ENCODE assay signal across 9 cellular contexts in genomic region chr21:44932366-44933181, GRCh38. TPM values are rescaled to one million over a fixed set of nuclear protein-coding genes. Genes with fewer than 3 reads are reported as not detected.
DNase-seq lines count a peak whose midpoint lies in the region; ATAC-seq and TF ChIP-seq lines count a peak whose summit lies in the region.
"Had no signal": no experiment of that assay in that cellular context is flagged by ENCODE, and none has a peak within 500 bp of the region (broad histone marks: within the 10 kb centered on the region; RNA-seq: fewer than 3 reads in every experiment).

No MANE protein-coding gene starts in this region.

- H3K9me3 ChIP-seq in heart right ventricle (peaks cover 0 to 4% (median 0%) of the 10 kb centered on the region in 11 donors), MG63 (no peaks in the 10 kb centered on the region)

- DNase-seq in GM10248 (ENCODE audit: extremely low spot score) (peak; percentile 83), NOMO-1 treated with DMSO at 0.1 percent for 48 hours (lab: John Stamatoyannopoulos, UW; ENCODE audit: unreplicated experiment) (peak; percentile 25), activated gamma-delta T cell (lab: John Stamatoyannopoulos, UW) (peak; percentile 47), heart right ventricle (peak in 1 of 2 donors; percentile 65), MG63 (no peak)

- intact Hi-C loops in heart right ventricle (cut with DNase I): loop anchor here (2.0 to 10.0 kb wide), 7 partner anchors 36 to 135 kb away; partner anchors contain the start of genes UBE2G2 (in 6 of the 10) and SUMO3 (in 2 of the 10)

- H3K27ac ChIP-seq in heart right ventricle: peak overlapping the region in 3 of 10 donors; percentile 15 to 96 (median 26)
- H3K27ac ChIP-seq in skin epidermis: peak overlapping the region in 19 of 21 experiments; percentile 1 to 99 (median 65)

- H3K36me3 ChIP-seq in heart right ventricle (no peaks in the 10 kb centered on the region), MG63 (no peaks in the 10 kb centered on the region; the same call in 1 of the 2 replicates)

- WGBS in heart right ventricle, 2 donors: 2 to 3% methylated on average over 63 to 72 of the region's 72 CpGs

- TF ChIP-seq CTCF in GM10248 (IDR thresholded peaks at IDR 0.05; ENCODE audit: control extremely low read depth, extremely low read depth, low read depth, missing control alignments) (peak; percentile 81), heart right ventricle (IDR thresholded peaks at IDR 0.05) (peak; percentile 36 to 76 (median 62))

- H3K27me3 ChIP-seq in heart right ventricle (peaks cover 13 to 71% (median 41%) of the 10 kb centered on the region in 7 donors), MG63 (peaks cover 12% of the 10 kb centered on the region; the same call in 1 of the 2 replicates)

- peaks cover 12 to 56% (median 25%) of the 10 kb centered on the region in 9 donors for H3K4me1 ChIP-seq in heart right ventricle

- peak; percentile 34 to 72 (median 54) for ATAC-seq in heart right ventricle
- no peak for ATAC-seq in HG02884 (IDR thresholded peaks at IDR 0.05; ENCODE audit: unreplicated experiment)
- ATAC-seq in GM21528 (IDR thresholded peaks at IDR 0.05; ENCODE audit: low FRiP score, unreplicated experiment): no peak

- CTCF ChIA-PET in GM10248 (lab: Yijun Ruan, JAX): interaction anchor here (0.6 to 9.3 kb wide), 24 partner anchors 8 to 208 kb away, joined by 3 to 104 read pairs (median 4); partner anchors contain the start of genes ITGB2, PTTG1IP and UBE2G2

- POLR2A ChIA-PET in GM10248 (lab: Yijun Ruan, JAX): interaction anchor here (0.6 kb wide), 1 partner anchor 20 kb away, joined by 4 read pairs; no protein-coding TSS in a partner anchor

- H3K4me3 ChIP-seq in heart right ventricle (peak overlapping the region; percentile 23 to 60 (median 46)), skin epidermis (peak overlapping the region; percentile 31 to 53 (median 43)), MG63 (no peak overlapping the region)

RNA-seq across cellular contexts. Expression of gene SLX9, which starts 7.3 kb away (rescaled TPM):
- 10 to 100 TPM; 42.4 to 67.2 (median 52.6) TPM for total RNA-seq in heart right ventricle
- 10 to 100 TPM; 68.1 to 83.6 TPM for polyA plus RNA-seq in heart right ventricle
- total RNA-seq in MG63 (2014; rRNA removed; shearing (Covaris generic); ENCODE audit: low replicate concordance): 27.8 and 55.6 TPM in 2 replicates

RNA-seq across cellular contexts. Expression of gene ITGB2, which starts 11.9 kb away (rescaled TPM):
- total RNA-seq in heart right ventricle: 100 to 1,000 TPM in 1 of 10 donors, 10 to 100 TPM in 5, 1 to 10 TPM in 4; 5.1 to 151 (median 10.3) TPM
- 10 to 100 TPM; 12.4 to 12.7 TPM for polyA plus RNA-seq in heart right ventricle
- 4.3 and 12.9 TPM in 2 replicates for total RNA-seq in MG63 (2014; rRNA removed; shearing (Covaris generic); ENCODE audit: low replicate concordance)
- total RNA-seq: RPMI7951 had no signal

RNA-seq across cellular contexts. Expression of gene PTTG1IP, which starts 59.1 kb away (rescaled TPM):
- total RNA-seq in heart right ventricle: 100 to 1,000 TPM; 109 to 188 (median 148) TPM
- 100 to 1,000 TPM; 122 to 172 TPM for polyA plus RNA-seq in heart right ventricle
- total RNA-seq in MG63 (2014; rRNA removed; shearing (Covaris generic); ENCODE audit: low replicate concordance): 396 and 445 TPM in 2 replicates

Comparison
In these comparisons a context has a peak if more than half of its experiments do, and no peak if none do; other contexts are left out.
1. ATAC-seq: peak in heart right ventricle (8 of 8); none in HG02884 (single experiment) and GM21528 (single experiment).